In the genomic region with DNA sequence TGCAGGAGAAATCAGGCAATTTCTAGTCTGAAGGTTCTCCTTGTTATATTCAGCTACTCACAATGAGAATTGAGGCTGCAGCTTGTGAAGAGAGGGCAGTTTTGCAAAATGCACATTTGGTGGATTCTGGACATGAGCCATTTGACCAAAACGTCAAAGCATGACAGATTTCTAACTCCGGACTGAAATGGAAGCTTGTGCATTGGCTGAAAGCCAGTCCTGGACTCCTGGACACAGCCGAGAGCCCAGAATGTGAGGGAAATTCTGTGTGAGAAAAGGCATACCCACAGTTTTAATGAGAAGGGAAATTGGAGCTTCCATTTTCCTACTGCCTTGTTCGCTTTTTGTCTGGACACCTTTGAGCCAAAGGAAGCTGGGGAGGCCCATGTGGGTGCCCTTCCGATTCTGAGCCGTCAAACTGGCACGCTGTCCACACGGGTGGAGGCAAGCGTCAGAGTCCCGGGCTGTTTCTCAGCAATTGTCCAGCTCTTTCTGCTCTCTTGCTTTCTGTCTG, we compare ENCODE assay signal across 12 cellular contexts. TPM values are rescaled to one million over a fixed set of nuclear protein-coding genes. Genes with fewer than 3 reads are reported as not detected.
DNase-seq lines count a peak whose midpoint lies in the region; ATAC-seq and TF ChIP-seq lines count a peak whose summit lies in the region.
"Had no signal": no experiment of that assay in that cellular context is flagged by ENCODE, and none has a peak within 500 bp of the region (broad histone marks: within the 10 kb centered on the region; RNA-seq: fewer than 3 reads in every experiment).

No MANE protein-coding gene starts in this region.

- H3K4me3 ChIP-seq in breast epithelium, result peak overlapping the region in 2 of 3 donors; percentile 3 to 23
- H3K4me3 ChIP-seq in neuron (ENCODE audit: low read length), result no peak overlapping the region
- H3K4me3 ChIP-seq in vagina, result peak overlapping the region in 1 of 2 donors; percentile 19

- no peaks in the 10 kb centered on the region for H3K36me3 ChIP-seq in breast epithelium
- H3K36me3 ChIP-seq in neuron (ENCODE audit: insufficient read depth, low read length), result no peaks in the 10 kb centered on the region
- H3K36me3 ChIP-seq in vagina, result no peaks in the 10 kb centered on the region

- no peaks in the 10 kb centered on the region for H3K9me3 ChIP-seq in breast epithelium
- no peaks in the 10 kb centered on the region for H3K9me3 ChIP-seq in neuron (ENCODE audit: low read length)
- no peaks in the 10 kb centered on the region for H3K9me3 ChIP-seq in vagina

- CTCF ChIA-PET in MCF 10A (lab: Yijun Ruan, JAX), result interaction anchor here (0.7 to 1.8 kb wide), 5 partner anchors 11 to 205 kb away, joined by 3 to 6 read pairs (median 4); no protein-coding TSS in a partner anchor

- TF ChIP-seq POLR2A in breast epithelium (IDR thresholded peaks at IDR 0.05), result no peak
- no peak for TF ChIP-seq POLR2A in vagina (IDR thresholded peaks at IDR 0.05)

- peak overlapping the region; percentile 60 for H2AFZ ChIP-seq in neuron (ENCODE audit: low read depth, low read length)

- H3K4me1 ChIP-seq in breast epithelium, result peaks cover 0 to 11% of the 10 kb centered on the region in 2 donors
- peaks cover 15% of the 10 kb centered on the region for H3K4me1 ChIP-seq in neuron (ENCODE audit: insufficient read depth, low read length)
- peaks cover 13% of the 10 kb centered on the region for H3K4me1 ChIP-seq in vagina

- no peak for TF ChIP-seq CTCF in breast epithelium (IDR thresholded peaks at IDR 0.05)
- TF ChIP-seq CTCF in MCF 10A (IDR thresholded peaks at IDR 0.05; ENCODE audit: unreplicated experiment), result no peak
- TF ChIP-seq CTCF in vagina (IDR thresholded peaks at IDR 0.05), result no peak
- TF ChIP-seq CTCF in endothelial cell (IDR thresholded peaks at IDR 0.05; ENCODE audit: unreplicated experiment), result no peak

- H3K4me1 Mint-ChIP-seq in MCF 10A (ENCODE audit: insufficient read depth, unreplicated experiment) (peaks cover 20% of the 10 kb centered on the region), endothelial cell (ENCODE audit: unreplicated experiment) (peaks cover 24% of the 10 kb centered on the region)
- H3K4me1 Mint-ChIP-seq: activated naive CD8-positive, alpha-beta T cell treated with anti-CD3 and anti-CD28 coated beads, Interleukin-2, amount 50 U/mL, for 24 hours had no signal

- no peaks in the 10 kb centered on the region for H3K27me3 ChIP-seq in breast epithelium
- no peaks in the 10 kb centered on the region for H3K27me3 ChIP-seq in neuron (ENCODE audit: insufficient read depth, low read length)
- no peaks in the 10 kb centered on the region for H3K27me3 ChIP-seq in vagina

- H3K9me3 Mint-ChIP-seq in MCF 10A (ENCODE audit: unreplicated experiment) (no peaks in the 10 kb centered on the region), endothelial cell (ENCODE audit: unreplicated experiment) (no peaks in the 10 kb centered on the region)
- H3K9me3 Mint-ChIP-seq: activated naive CD8-positive, alpha-beta T cell treated with anti-CD3 and anti-CD28 coated beads, Interleukin-2, amount 50 U/mL, for 24 hours; T-helper 2 cell treated with Interferon-gamma antibody and Interleukin-4, amounts not matched to agents 5 μg/mL and 100 μg/mL, for 36 hours had no signal

- H3K36me3 Mint-ChIP-seq in MCF 10A (ENCODE audit: insufficient read depth, unreplicated experiment), result no peaks in the 10 kb centered on the region
- no peaks in the 10 kb centered on the region for H3K36me3 Mint-ChIP-seq in endothelial cell (ENCODE audit: low read depth, unreplicated experiment)

- H3K4me3 Mint-ChIP-seq in MCF 10A (ENCODE audit: unreplicated experiment), result no peak overlapping the region
- no peak overlapping the region for H3K4me3 Mint-ChIP-seq in endothelial cell (ENCODE audit: unreplicated experiment)
- H3K4me3 Mint-ChIP-seq: activated naive CD8-positive, alpha-beta T cell treated with anti-CD3 and anti-CD28 coated beads, Interleukin-2, amount 50 U/mL, for 24 hours; T-helper 2 cell treated with Interferon-gamma antibody and Interleukin-4, amounts not matched to agents 5 μg/mL and 100 μg/mL, for 36 hours had no signal

- no peak for DNase-seq in breast epithelium (ENCODE audit: low spot score in 2 of 2)
- no peak for DNase-seq in MCF 10A (ENCODE audit: unreplicated experiment)
- DNase-seq in Right ventricle myocardium superior, result no peak
- no peak for DNase-seq in vagina (ENCODE audit: extremely low spot score in 2 of 2)
- no peak for DNase-seq in NCI-H1048 (lab: John Stamatoyannopoulos, UW)
- DNase-seq in endothelial cell (ENCODE audit: low spot score), result no peak
- DNase-seq: 8988T; activated naive CD8-positive, alpha-beta T cell treated with anti-CD3 and anti-CD28 coated beads, Interleukin-2, amount 50 U/mL, for 24 hours; NCI-H1694 had no signal

- no TSS peak for BruUV-seq in MCF 10A (replicated peaks; lab: Mats Ljungman, UMichigan)

- intact Hi-C loops in breast epithelium (cut with DNase I; ENCODE audit: low total_unique reads), result no loop called here
- intact Hi-C loops in MCF 10A (cut with micrococcal nuclease), result no loop called here
- intact Hi-C loops in Right ventricle myocardium superior (cut with DNase I), result no loop called here
- intact Hi-C loops in vagina (cut with DNase I), result no loop called here

- POLR2A ChIA-PET in MCF 10A (lab: Yijun Ruan, JAX), result interaction anchor here (0.6 to 2.9 kb wide), 4 partner anchors 13 to 915 kb away, joined by 3 to 16 read pairs (median 3); partner anchors contain the start of gene ROCK2

- H3K27me3 Mint-ChIP-seq in MCF 10A (ENCODE audit: insufficient read depth, unreplicated experiment) (no peaks in the 10 kb centered on the region), endothelial cell (ENCODE audit: unreplicated experiment) (peaks cover 18% of the 10 kb centered on the region)

- no peak overlapping the region for H3K27ac Mint-ChIP-seq in MCF 10A (ENCODE audit: low read depth, unreplicated experiment)
- no peak overlapping the region for H3K27ac Mint-ChIP-seq in endothelial cell (ENCODE audit: unreplicated experiment)
- H3K27ac Mint-ChIP-seq: activated naive CD8-positive, alpha-beta T cell treated with anti-CD3 and anti-CD28 coated beads, Interleukin-2, amount 50 U/mL, for 24 hours; T-helper 2 cell treated with Interferon-gamma antibody and Interleukin-4, amounts not matched to agents 5 μg/mL and 100 μg/mL, for 36 hours had no signal

- H3K27ac ChIP-seq in breast epithelium (peak overlapping the region in 1 of 2 donors; percentile 52), vagina (peak overlapping the region; percentile 42)

- peak; percentile 68 for ATAC-seq in Right ventricle myocardium superior (ENCODE audit: poor library complexity)
- no peak for ATAC-seq in HG02938 (IDR thresholded peaks at IDR 0.05; ENCODE audit: unreplicated experiment)
- ATAC-seq: activated naive CD8-positive, alpha-beta T cell treated with anti-CD3 and anti-CD28 coated beads, Interleukin-2, amount 50 U/mL, for 24 hours had no signal

RNA-seq across cellular contexts. Expression of gene ROCK2, which starts 23.7 kb away (rescaled TPM):
- 100 to 1,000 TPM in 2 of 3 donors, 10 to 100 TPM in 1; 87.1 to 181 (median 103) TPM for total RNA-seq in breast epithelium
- 40.0 and 40.7 TPM in 2 replicates for total RNA-seq in MCF 10A (2022)
- total RNA-seq in Right ventricle myocardium superior, result 31.5 TPM
- total RNA-seq in vagina, result 49.4 TPM
- total RNA-seq in endothelial cell (ENCODE audit: unreplicated experiment), result 52.8 TPM
